8 cellular contexts compared by ENCODE assay signal in the genomic region with DNA sequence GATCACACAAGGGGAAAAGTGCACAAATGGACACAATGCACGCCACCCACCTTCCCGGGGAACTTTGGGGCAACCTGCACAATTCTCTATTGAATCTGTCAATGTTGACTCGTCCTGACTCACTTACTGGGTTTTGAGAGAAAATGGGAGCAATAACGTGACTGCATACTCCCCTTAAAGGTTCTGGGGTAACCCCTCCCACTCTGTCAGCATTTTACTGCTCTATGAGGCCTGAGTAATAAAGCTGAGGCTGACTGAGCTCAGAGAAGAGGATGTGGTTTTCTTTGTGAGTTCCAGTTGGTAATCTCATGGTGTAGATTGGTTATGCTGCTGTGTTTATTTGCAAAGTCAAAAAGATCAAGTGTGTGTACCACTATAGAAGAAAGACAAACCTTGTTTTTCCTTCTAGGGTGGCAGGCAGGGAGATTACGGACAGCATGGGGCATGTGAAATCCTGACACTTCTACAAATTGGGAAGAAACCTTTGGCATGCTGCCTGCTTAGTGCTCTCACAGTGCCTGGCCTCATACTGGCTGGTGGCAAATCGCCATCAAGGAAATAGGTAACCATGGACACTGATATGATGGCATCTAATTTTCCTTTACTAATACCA. TPM values are rescaled to one million over a fixed set of nuclear protein-coding genes. Genes with fewer than 3 reads are reported as not detected.
A peak's percentile ranks its signal among the peaks of the same experiment; 100 is the strongest.
DNase-seq lines count a peak whose midpoint lies in the region; ATAC-seq and TF ChIP-seq lines count a peak whose summit lies in the region.

No MANE protein-coding gene starts in this region.

- DNase-seq in activated naive CD8-positive, alpha-beta T cell treated with anti-CD3 and anti-CD28 coated beads for 36 hours = peak; percentile 52
- no peak for DNase-seq in nucleus accumbens (lab: John Stamatoyannopoulos, UW)
- DNase-seq in NCI-H1417 treated with DMSO at 0.1 percent for 48 hours (lab: John Stamatoyannopoulos, UW) = no peak

- H3K27me3 ChIP-seq in BLaER1 (no peaks in the 10 kb centered on the region), muscle layer of duodenum (ENCODE audit: low read depth, low read length) (no peaks in the 10 kb centered on the region)

- peaks cover 53% of the 10 kb centered on the region for H3K4me1 Mint-ChIP-seq in activated naive CD8-positive, alpha-beta T cell treated with anti-CD3 and anti-CD28 coated beads for 36 hours

- peak overlapping the region; percentile 30 for H3K4me3 Mint-ChIP-seq in activated naive CD8-positive, alpha-beta T cell treated with anti-CD3 and anti-CD28 coated beads for 36 hours

- peaks cover 2% of the 10 kb centered on the region for H3K9me3 Mint-ChIP-seq in activated naive CD8-positive, alpha-beta T cell treated with anti-CD3 and anti-CD28 coated beads for 36 hours

- H3K4me2 ChIP-seq in BLaER1 = peak overlapping the region; percentile 87

- peak overlapping the region; percentile 84 for H3K27ac Mint-ChIP-seq in activated naive CD8-positive, alpha-beta T cell treated with anti-CD3 and anti-CD28 coated beads for 36 hours

- H3K27ac ChIP-seq in BLaER1 (peak overlapping the region; percentile 65; the same call in 1 of the 2 replicates), muscle layer of duodenum (ENCODE audit: low read length) (peak overlapping the region; percentile 65)

- no peaks in the 10 kb centered on the region; the same call in 1 of the 2 replicates for H3K9me3 ChIP-seq in BLaER1
- no peaks in the 10 kb centered on the region for H3K9me3 ChIP-seq in muscle layer of duodenum (ENCODE audit: control insufficient read depth in 1 of 2, low read length in 2 of 2)

- peak; percentile 95 for ATAC-seq in GM19328 (IDR thresholded peaks at IDR 0.05; ENCODE audit: unreplicated experiment)
- ATAC-seq in HG03342 (IDR thresholded peaks at IDR 0.05; ENCODE audit: unreplicated experiment) = peak; percentile 95
- ATAC-seq in SK-N-SH treated with all-trans-retinoic acid at 6 μM for 48 hours = peak; percentile 84

- no peak overlapping the region for H3K4me3 ChIP-seq in BLaER1
- no peak overlapping the region for H3K4me3 ChIP-seq in muscle layer of duodenum (ENCODE audit: low read depth in 1 of 2, low read length in 2 of 2)

- H3K27me3 Mint-ChIP-seq in activated naive CD8-positive, alpha-beta T cell treated with anti-CD3 and anti-CD28 coated beads for 36 hours = no peaks in the 10 kb centered on the region

- peaks cover 18% of the 10 kb centered on the region for H3K36me3 Mint-ChIP-seq in activated naive CD8-positive, alpha-beta T cell treated with anti-CD3 and anti-CD28 coated beads for 36 hours

- H3K4me1 ChIP-seq in BLaER1 (peaks cover 62% of the 10 kb centered on the region), muscle layer of duodenum (ENCODE audit: control insufficient read depth in 1 of 2, insufficient read depth in 2 of 2, low read length in 2 of 2) (peaks cover 5 to 7% of the 10 kb centered on the region in 2 donors)

- H3K9ac ChIP-seq in BLaER1 = no peak overlapping the region

- H4K20me1 ChIP-seq in BLaER1 = peaks cover 16% of the 10 kb centered on the region; the same call in 1 of the 2 replicates

- peaks cover 20% of the 10 kb centered on the region for H3K36me3 ChIP-seq in BLaER1
- peaks cover 18 to 53% of the 10 kb centered on the region in 2 donors for H3K36me3 ChIP-seq in muscle layer of duodenum (ENCODE audit: control insufficient read depth in 1 of 2, insufficient read depth in 2 of 2, low read length in 2 of 2)

TF ChIP-seq in SK-N-SH treated with all-trans-retinoic acid at 6 μM for 48 hours, 23 proteins besides CTCF, POLR2A, EP300 and RAD21:
- TF ChIP-seq GLIS3 (CRISPR knock-in tag; IDR thresholded peaks at IDR 0.05) (no peak), CSDC2 (CRISPR knock-in tag; IDR thresholded peaks at IDR 0.05) (no peak), OSR1 (CRISPR knock-in tag; IDR thresholded peaks at IDR 0.05) (no peak), ESRRG (CRISPR knock-in tag; IDR thresholded peaks at IDR 0.05) (no peak), TOX (CRISPR knock-in tag; IDR thresholded peaks at IDR 0.05; ENCODE audit: borderline replicate concordance) (no peak), ISL1 (CRISPR knock-in tag; IDR thresholded peaks at IDR 0.05) (no peak), ZFP3 (CRISPR knock-in tag; IDR thresholded peaks at IDR 0.05) (no peak), SNAI2 (CRISPR knock-in tag; IDR thresholded peaks at IDR 0.05) (no peak), ZNF70 (CRISPR knock-in tag; IDR thresholded peaks at IDR 0.05) (no peak), ZNF565 (CRISPR knock-in tag; conservative IDR thresholded peaks at IDR 0.05; ENCODE audit: low read depth) (no peak)
- TF ChIP-seq, protein P1, sequence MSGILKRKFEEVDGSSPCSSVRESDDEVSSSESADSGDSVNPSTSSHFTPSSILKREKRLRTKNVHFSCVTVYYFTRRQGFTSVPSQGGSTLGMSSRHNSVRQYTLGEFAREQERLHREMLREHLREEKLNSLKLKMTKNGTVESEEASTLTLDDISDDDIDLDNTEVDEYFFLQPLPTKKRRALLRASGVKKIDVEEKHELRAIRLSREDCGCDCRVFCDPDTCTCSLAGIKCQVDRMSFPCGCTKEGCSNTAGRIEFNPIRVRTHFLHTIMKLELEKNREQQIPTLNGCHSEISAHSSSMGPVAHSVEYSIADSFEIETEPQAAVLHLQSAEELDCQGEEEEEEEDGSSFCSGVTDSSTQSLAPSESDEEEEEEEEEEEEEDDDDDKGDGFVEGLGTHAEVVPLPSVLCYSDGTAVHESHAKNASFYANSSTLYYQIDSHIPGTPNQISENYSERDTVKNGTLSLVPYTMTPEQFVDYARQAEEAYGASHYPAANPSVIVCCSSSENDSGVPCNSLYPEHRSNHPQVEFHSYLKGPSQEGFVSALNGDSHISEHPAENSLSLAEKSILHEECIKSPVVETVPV (CRISPR knock-in tag; IDR thresholded peaks at IDR 0.05) = no peak
- TF ChIP-seq, protein P2, sequence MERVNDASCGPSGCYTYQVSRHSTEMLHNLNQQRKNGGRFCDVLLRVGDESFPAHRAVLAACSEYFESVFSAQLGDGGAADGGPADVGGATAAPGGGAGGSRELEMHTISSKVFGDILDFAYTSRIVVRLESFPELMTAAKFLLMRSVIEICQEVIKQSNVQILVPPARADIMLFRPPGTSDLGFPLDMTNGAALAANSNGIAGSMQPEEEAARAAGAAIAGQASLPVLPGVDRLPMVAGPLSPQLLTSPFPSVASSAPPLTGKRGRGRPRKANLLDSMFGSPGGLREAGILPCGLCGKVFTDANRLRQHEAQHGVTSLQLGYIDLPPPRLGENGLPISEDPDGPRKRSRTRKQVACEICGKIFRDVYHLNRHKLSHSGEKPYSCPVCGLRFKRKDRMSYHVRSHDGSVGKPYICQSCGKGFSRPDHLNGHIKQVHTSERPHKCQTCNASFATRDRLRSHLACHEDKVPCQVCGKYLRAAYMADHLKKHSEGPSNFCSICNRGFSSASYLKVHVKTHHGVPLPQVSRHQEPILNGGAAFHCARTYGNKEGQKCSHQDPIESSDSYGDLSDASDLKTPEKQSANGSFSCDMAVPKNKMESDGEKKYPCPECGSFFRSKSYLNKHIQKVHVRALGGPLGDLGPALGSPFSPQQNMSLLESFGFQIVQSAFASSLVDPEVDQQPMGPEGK (CRISPR knock-in tag; IDR thresholded peaks at IDR 0.05; ENCODE audit: borderline replicate concordance) = no peak
- TF ChIP-seq, protein P3, sequence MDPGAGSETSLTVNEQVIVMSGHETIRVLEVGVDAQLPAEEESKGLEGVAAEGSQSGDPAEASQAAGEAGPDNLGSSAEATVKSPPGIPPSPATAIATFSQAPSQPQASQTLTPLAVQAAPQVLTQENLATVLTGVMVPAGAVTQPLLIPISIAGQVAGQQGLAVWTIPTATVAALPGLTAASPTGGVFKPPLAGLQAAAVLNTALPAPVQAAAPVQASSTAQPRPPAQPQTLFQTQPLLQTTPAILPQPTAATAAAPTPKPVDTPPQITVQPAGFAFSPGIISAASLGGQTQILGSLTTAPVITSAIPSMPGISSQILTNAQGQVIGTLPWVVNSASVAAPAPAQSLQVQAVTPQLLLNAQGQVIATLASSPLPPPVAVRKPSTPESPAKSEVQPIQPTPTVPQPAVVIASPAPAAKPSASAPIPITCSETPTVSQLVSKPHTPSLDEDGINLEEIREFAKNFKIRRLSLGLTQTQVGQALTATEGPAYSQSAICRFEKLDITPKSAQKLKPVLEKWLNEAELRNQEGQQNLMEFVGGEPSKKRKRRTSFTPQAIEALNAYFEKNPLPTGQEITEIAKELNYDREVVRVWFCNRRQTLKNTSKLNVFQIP (CRISPR knock-in tag; IDR thresholded peaks at IDR 0.05; ENCODE audit: borderline replicate concordance, low read depth) = no peak
TF ChIP-seq in SK-N-SH treated with all-trans-retinoic acid at 6 μM for 48 hours: peak in this region for 0.

RNA-seq across cellular contexts. Expression of a gene that starts 16.1 kb away (rescaled TPM):
- total RNA-seq in activated naive CD8-positive, alpha-beta T cell treated with anti-CD3 and anti-CD28 coated beads for 36 hours = under 1 TPM in 1 of 2 experiments, not detected in 1; 0.33 TPM

RNA-seq across cellular contexts. Expression of a gene that starts 23.9 kb away (rescaled TPM):
- total RNA-seq in activated naive CD8-positive, alpha-beta T cell treated with anti-CD3 and anti-CD28 coated beads for 36 hours = not detected

RNA-seq across cellular contexts. Expression of a gene that starts 30.5 kb away (rescaled TPM):
- not detected for total RNA-seq in activated naive CD8-positive, alpha-beta T cell treated with anti-CD3 and anti-CD28 coated beads for 36 hours
